In genomic region chr2:223888251-223888650, GRCh38 we compare ENCODE assay signal across 31 cellular contexts. TPM values are rescaled to one million over a fixed set of nuclear protein-coding genes. Genes with fewer than 3 reads are reported as not detected.
DNase-seq lines count a peak whose midpoint lies in the region; ATAC-seq and TF ChIP-seq lines count a peak whose summit lies in the region.
"Had no signal": no experiment of that assay in that cellular context is flagged by ENCODE, and none has a peak within 500 bp of the region (broad histone marks: within the 10 kb centered on the region; RNA-seq: fewer than 3 reads in every experiment).

No MANE protein-coding gene starts in this region.

- H3K27me3 Mint-ChIP-seq in activated CD4-positive, alpha-beta T cell treated with anti-CD3 and anti-CD28 coated beads, Interleukin-2, amount 10 ng/mL, durations not matched to agents 7 days and 5 days, result no peaks in the 10 kb centered on the region
- H3K27me3 Mint-ChIP-seq in activated CD4-positive, alpha-beta T cell treated with anti-CD3 and anti-CD28 coated beads, Interleukin-2, amount 10 ng/mL, durations not matched to agents 24 days and 14 days, result no peaks in the 10 kb centered on the region
- H3K27me3 Mint-ChIP-seq in activated CD8-positive, alpha-beta T cell treated with anti-CD3 and anti-CD28 coated beads for 36 hours, result no peaks in the 10 kb centered on the region
- no peaks in the 10 kb centered on the region for H3K27me3 Mint-ChIP-seq in memory B cell
- H3K27me3 Mint-ChIP-seq: activated CD4-positive, alpha-beta memory T cell treated with anti-CD3 and anti-CD28 coated beads, Interleukin-2, amount 10 ng/mL, durations not matched to agents 7 days and 5 days; activated naive CD8-positive, alpha-beta T cell; CD4-positive, alpha-beta T cell had no signal

- peaks cover 8% of the 10 kb centered on the region for H3K4me1 Mint-ChIP-seq in activated CD4-positive, alpha-beta T cell treated with anti-CD3 and anti-CD28 coated beads, Interleukin-2, amount 10 ng/mL, durations not matched to agents 7 days and 5 days
- peaks cover 10% of the 10 kb centered on the region for H3K4me1 Mint-ChIP-seq in activated CD4-positive, alpha-beta T cell treated with anti-CD3 and anti-CD28 coated beads, Interleukin-2, amount 10 ng/mL, durations not matched to agents 24 days and 14 days
- H3K4me1 Mint-ChIP-seq in activated CD8-positive, alpha-beta T cell treated with anti-CD3 and anti-CD28 coated beads for 36 hours (ENCODE audit: low read depth), result peaks cover 9% of the 10 kb centered on the region
- peaks cover 19% of the 10 kb centered on the region for H3K4me1 Mint-ChIP-seq in memory B cell

- POLR2A ChIA-PET in activated CD4-positive, alpha-beta T cell treated with anti-CD3 and anti-CD28 coated beads, Interleukin-2, amount 10 ng/mL, durations not matched to agents 7 days and 5 days (lab: Charles Lee), result no interaction called here
- POLR2A ChIA-PET in activated CD8-positive, alpha-beta T cell treated with anti-CD3 and anti-CD28 coated beads for 36 hours (lab: Charles Lee), result interaction anchor here (0.7 kb wide), 1 partner anchor 1043 kb away, joined by 3 read pairs; no protein-coding TSS in a partner anchor

- peak overlapping the region; percentile 57 for H3K27ac Mint-ChIP-seq in activated CD4-positive, alpha-beta T cell treated with anti-CD3 and anti-CD28 coated beads, Interleukin-2, amount 10 ng/mL, durations not matched to agents 7 days and 5 days
- no peak overlapping the region for H3K27ac Mint-ChIP-seq in activated CD4-positive, alpha-beta T cell treated with anti-CD3 and anti-CD28 coated beads, Interleukin-2, amount 10 ng/mL, durations not matched to agents 24 days and 14 days
- H3K27ac Mint-ChIP-seq in activated CD8-positive, alpha-beta T cell treated with anti-CD3 and anti-CD28 coated beads for 36 hours, result peak overlapping the region; percentile 30
- peak overlapping the region; percentile 38 for H3K27ac Mint-ChIP-seq in memory B cell
- H3K27ac Mint-ChIP-seq: activated CD4-positive, alpha-beta memory T cell treated with anti-CD3 and anti-CD28 coated beads, Interleukin-2, amount 10 ng/mL, durations not matched to agents 7 days and 5 days; activated naive CD8-positive, alpha-beta T cell; CD4-positive, alpha-beta T cell; T-helper 1 cell treated with Interleukin-12 subunit alpha and Interleukin-12 subunit beta and Interleukin-4 antibody, amounts not matched to agents 30 μg/mL and 1 μg/mL, for 36 hours had no signal

- intact Hi-C loops in activated CD4-positive, alpha-beta T cell treated with anti-CD3 and anti-CD28 coated beads, Interleukin-2, amount 10 ng/mL, durations not matched to agents 24 days and 14 days (cut with micrococcal nuclease), result no loop called here
- intact Hi-C loops in activated CD8-positive, alpha-beta T cell treated with anti-CD3 and anti-CD28 coated beads for 36 hours (cut with micrococcal nuclease), result no loop called here

- no peaks in the 10 kb centered on the region for H3K9me3 Mint-ChIP-seq in activated CD4-positive, alpha-beta T cell treated with anti-CD3 and anti-CD28 coated beads, Interleukin-2, amount 10 ng/mL, durations not matched to agents 7 days and 5 days
- H3K9me3 Mint-ChIP-seq in activated CD4-positive, alpha-beta T cell treated with anti-CD3 and anti-CD28 coated beads, Interleukin-2, amount 10 ng/mL, durations not matched to agents 24 days and 14 days, result no peaks in the 10 kb centered on the region
- H3K9me3 Mint-ChIP-seq in activated CD8-positive, alpha-beta T cell treated with anti-CD3 and anti-CD28 coated beads for 36 hours, result no peaks in the 10 kb centered on the region
- no peaks in the 10 kb centered on the region for H3K9me3 Mint-ChIP-seq in memory B cell
- H3K9me3 Mint-ChIP-seq: activated CD4-positive, alpha-beta memory T cell treated with anti-CD3 and anti-CD28 coated beads, Interleukin-2, amount 10 ng/mL, durations not matched to agents 7 days and 5 days; CD4-positive, alpha-beta T cell; T-helper 1 cell treated with Interleukin-12 subunit alpha and Interleukin-12 subunit beta and Interleukin-4 antibody, amounts not matched to agents 30 μg/mL and 1 μg/mL, for 36 hours had no signal

- TF ChIP-seq CTCF in activated CD8-positive, alpha-beta T cell treated with anti-CD3 and anti-CD28 coated beads for 36 hours (IDR thresholded peaks at IDR 0.05), result no peak

- no peak overlapping the region for H3K4me3 Mint-ChIP-seq in activated CD4-positive, alpha-beta T cell treated with anti-CD3 and anti-CD28 coated beads, Interleukin-2, amount 10 ng/mL, durations not matched to agents 7 days and 5 days
- H3K4me3 Mint-ChIP-seq in activated CD4-positive, alpha-beta T cell treated with anti-CD3 and anti-CD28 coated beads, Interleukin-2, amount 10 ng/mL, durations not matched to agents 24 days and 14 days, result no peak overlapping the region
- no peak overlapping the region for H3K4me3 Mint-ChIP-seq in activated CD8-positive, alpha-beta T cell treated with anti-CD3 and anti-CD28 coated beads for 36 hours
- no peak overlapping the region for H3K4me3 Mint-ChIP-seq in memory B cell
- H3K4me3 Mint-ChIP-seq: activated CD4-positive, alpha-beta memory T cell treated with anti-CD3 and anti-CD28 coated beads, Interleukin-2, amount 10 ng/mL, durations not matched to agents 7 days and 5 days; activated naive CD8-positive, alpha-beta T cell; CD4-positive, alpha-beta T cell; T-helper 1 cell treated with Interleukin-12 subunit alpha and Interleukin-12 subunit beta and Interleukin-4 antibody, amounts not matched to agents 30 μg/mL and 1 μg/mL, for 36 hours had no signal

- DNase-seq in activated CD4-positive, alpha-beta T cell treated with anti-CD3 and anti-CD28 coated beads, Interleukin-2, amount 10 ng/mL, durations not matched to agents 7 days and 5 days, result no peak
- DNase-seq in activated CD4-positive, alpha-beta T cell treated with anti-CD3 and anti-CD28 coated beads, Interleukin-2, amount 10 ng/mL, durations not matched to agents 24 days and 14 days, result no peak
- DNase-seq in activated CD8-positive, alpha-beta T cell treated with anti-CD3 and anti-CD28 coated beads for 36 hours, result no peak
- DNase-seq in memory B cell (ENCODE audit: low spot score in 2 of 2) (no peak), DMS153 (lab: John Stamatoyannopoulos, UW) (no peak), NCI-H2171 (lab: John Stamatoyannopoulos, UW) (no peak)
- DNase-seq: activated CD4-positive, alpha-beta memory T cell treated with anti-CD3 and anti-CD28 coated beads, Interleukin-2, amount 10 ng/mL, durations not matched to agents 7 days and 5 days; activated CD4-positive, CD25-positive, alpha-beta regulatory T cell treated with anti-CD3 and anti-CD28 coated beads, Interleukin-2, amount 50 U/mL, for 72 hours; activated effector memory CD4-positive, alpha-beta T cell treated with anti-CD3 and anti-CD28 coated beads, Interleukin-2, amount 50 U/mL, for 16 hours; activated T-cell treated with anti-CD3 and anti-CD28 coated beads for 4 hours; CD4-positive, alpha-beta T cell; effector CD4-positive, alpha-beta T cell; EL; H7; head of caudate nucleus; islet precursor cell; left lung; NCI-H2029; NCI-H526; nucleus accumbens; psoas muscle; SK-N-SH; stimulated activated CD4-positive, alpha-beta T cell treated with anti-CD3 and anti-CD28 coated beads, Interleukin-4, amount 100 ng/mL, for 1 hour; stomach; thyroid gland had no signal

- no peak for ATAC-seq in activated CD8-positive, alpha-beta T cell treated with anti-CD3 and anti-CD28 coated beads for 36 hours
- no peak for ATAC-seq in memory B cell (ENCODE audit: low read depth)
- ATAC-seq in HG02981 (IDR thresholded peaks at IDR 0.05; ENCODE audit: unreplicated experiment), result no peak
- no peak for ATAC-seq in GM21528 (IDR thresholded peaks at IDR 0.05; ENCODE audit: low FRiP score, unreplicated experiment)
- ATAC-seq: GM12878, left lung, psoas muscle, sciatic nerve had no signal

- H3K36me3 Mint-ChIP-seq in activated CD4-positive, alpha-beta T cell treated with anti-CD3 and anti-CD28 coated beads, Interleukin-2, amount 10 ng/mL, durations not matched to agents 7 days and 5 days (ENCODE audit: low read depth), result peaks cover 62% of the 10 kb centered on the region
- peaks cover 59% of the 10 kb centered on the region for H3K36me3 Mint-ChIP-seq in activated CD4-positive, alpha-beta T cell treated with anti-CD3 and anti-CD28 coated beads, Interleukin-2, amount 10 ng/mL, durations not matched to agents 24 days and 14 days (ENCODE audit: low read depth)
- peaks cover 37% of the 10 kb centered on the region for H3K36me3 Mint-ChIP-seq in activated CD8-positive, alpha-beta T cell treated with anti-CD3 and anti-CD28 coated beads for 36 hours (ENCODE audit: low read depth)
- peaks cover 19% of the 10 kb centered on the region for H3K36me3 Mint-ChIP-seq in memory B cell

- CTCF ChIA-PET in activated CD4-positive, alpha-beta T cell treated with anti-CD3 and anti-CD28 coated beads, Interleukin-2, amount 10 ng/mL, durations not matched to agents 7 days and 5 days (lab: Charles Lee), result no interaction called here
- CTCF ChIA-PET in activated CD8-positive, alpha-beta T cell treated with anti-CD3 and anti-CD28 coated beads for 36 hours (lab: Charles Lee), result no interaction called here

RNA-seq across cellular contexts. Expression of gene AP1S3, which starts 50.9 kb away (rescaled TPM):
- total RNA-seq in activated CD4-positive, alpha-beta T cell treated with anti-CD3 and anti-CD28 coated beads, Interleukin-2, amount 10 ng/mL, durations not matched to agents 7 days and 5 days, result 1 to 10 TPM; 6.5 to 7.5 TPM
- 14.1 and 17.4 TPM in 2 replicates for total RNA-seq in activated CD4-positive, alpha-beta T cell treated with anti-CD3 and anti-CD28 coated beads, Interleukin-2, amount 10 ng/mL, durations not matched to agents 24 days and 14 days
- total RNA-seq in activated CD8-positive, alpha-beta T cell treated with anti-CD3 and anti-CD28 coated beads for 36 hours, result 1 to 10 TPM; 5.7 to 6.6 TPM

RNA-seq across cellular contexts. Expression of gene WDFY1, which starts 56.9 kb away (rescaled TPM):
- 10 to 100 TPM; 79.2 to 82.5 TPM for total RNA-seq in activated CD4-positive, alpha-beta T cell treated with anti-CD3 and anti-CD28 coated beads, Interleukin-2, amount 10 ng/mL, durations not matched to agents 7 days and 5 days
- 25.3 and 27.8 TPM in 2 replicates for total RNA-seq in activated CD4-positive, alpha-beta T cell treated with anti-CD3 and anti-CD28 coated beads, Interleukin-2, amount 10 ng/mL, durations not matched to agents 24 days and 14 days
- total RNA-seq in activated CD8-positive, alpha-beta T cell treated with anti-CD3 and anti-CD28 coated beads for 36 hours, result 10 to 100 TPM; 20.8 to 23.1 TPM
